Comparison of ENCODE assay signal across 1 cellular context in genomic region chr14:71956920-71957563, GRCh38.
A peak's percentile ranks its signal among the peaks of the same experiment; 100 is the strongest.
TF ChIP-seq lines count a peak whose summit lies in the region.

No MANE protein-coding gene starts in this region.

TF ChIP-seq in GM12878, 131 proteins besides CTCF, POLR2A, EP300 and RAD21 (continued from another document):
- TF ChIP-seq ATF3 (IDR thresholded peaks at IDR 0.05; ENCODE audit: borderline replicate concordance, extremely low read depth, low read depth, low read length) (no peak), BHLHE40 (IDR thresholded peaks at IDR 0.05; ENCODE audit: borderline replicate concordance in 1 of 2, low read depth in 2 of 2, low read length in 1 of 2) (peak; percentile 61 to 70; a peak in 3 of 4 replicates), ATF2 (IDR thresholded peaks at IDR 0.05; ENCODE audit: low read length) (peak; percentile 82; the same call in 1 of the 2 replicates), CHD2 (IDR thresholded peaks at IDR 0.05; ENCODE audit: borderline replicate concordance, low read depth, low read length) (0 out of 2 replicates have a peak, but pooled peaks have one; percentile 63), HDAC6 (IDR thresholded peaks at IDR 0.05; ENCODE audit: unreplicated experiment) (no peak), HDAC2 (IDR thresholded peaks at IDR 0.05) (no peak), MTA2 (IDR thresholded peaks at IDR 0.05; ENCODE audit: low read depth) (peak; percentile 98), MLLT1 (IDR thresholded peaks at IDR 0.05) (peak; percentile 83), RELB (IDR thresholded peaks at IDR 0.05; ENCODE audit: low read depth) (peak; percentile 99), RBBP5 (conservative IDR thresholded peaks at IDR 0.05) (no peak), YBX1 (IDR thresholded peaks at IDR 0.05) (no peak), HDGF (IDR thresholded peaks at IDR 0.05) (peak; percentile 91), HCFC1 (IDR thresholded peaks at IDR 0.05; ENCODE audit: low read length) (no peak), TAF1 (IDR thresholded peaks at IDR 0.05; ENCODE audit: borderline replicate concordance, low read depth, low read length) (no peak), IRF5 (IDR thresholded peaks at IDR 0.05; ENCODE audit: borderline replicate concordance) (no peak; the same call in 1 of the 2 replicates), MEF2B (IDR thresholded peaks at IDR 0.05; ENCODE audit: partially characterized antibody, poor library complexity, severe bottlenecking) (peak; percentile 88), PAX5 (IDR thresholded peaks at IDR 0.05; ENCODE audit: borderline replicate concordance, low read depth, low read length) (peak; percentile 88), FOS (IDR thresholded peaks at IDR 0.05; ENCODE audit: borderline replicate concordance, extremely low read depth, insufficient read length) (no peak), MXI1 (IDR thresholded peaks at IDR 0.05; ENCODE audit: low read depth, low read length) (no peak), SMARCA5 (IDR thresholded peaks at IDR 0.05) (no peak), IRF4 (IDR thresholded peaks at IDR 0.05; ENCODE audit: low read depth, low read length) (peak; percentile 99), TCF7 (IDR thresholded peaks at IDR 0.05; ENCODE audit: borderline replicate concordance) (no peak), RELA (IDR thresholded peaks at IDR 0.05; ENCODE audit: borderline replicate concordance, partially characterized antibody) (no peak), MAX (IDR thresholded peaks at IDR 0.05; ENCODE audit: low read depth, low read length) (no peak), NFYA (IDR thresholded peaks at IDR 0.05; ENCODE audit: borderline replicate concordance, low read depth, low read length) (no peak), ZBTB33 (IDR thresholded peaks at IDR 0.05) (no peak), JUNB (IDR thresholded peaks at IDR 0.05) (peak; percentile 94), SREBF2 (IDR thresholded peaks at IDR 0.05; ENCODE audit: low read length) (no peak), PAX8 (IDR thresholded peaks at IDR 0.05) (no peak), ZNF592 (IDR thresholded peaks at IDR 0.05) (no peak), BCLAF1 (IDR thresholded peaks at IDR 0.05) (no peak), TCF12 (IDR thresholded peaks at IDR 0.05; ENCODE audit: low read depth, low read length) (peak; percentile 81), CHD4 (IDR thresholded peaks at IDR 0.05) (no peak), SKIL (IDR thresholded peaks at IDR 0.05; ENCODE audit: low read depth, poor library complexity, severe bottlenecking) (peak; percentile 50), RCOR1 (conservative IDR thresholded peaks at IDR 0.05; ENCODE audit: low read depth, low read length) (0 out of 2 replicates have a peak, but pooled peaks have one; percentile 91), E2F8 (IDR thresholded peaks at IDR 0.05; ENCODE audit: low read depth, partially characterized antibody) (peak; percentile 52), POLR2AphosphoS5 (IDR thresholded peaks at IDR 0.05; ENCODE audit: low read length) (no peak), RFX5 (IDR thresholded peaks at IDR 0.05; ENCODE audit: low read depth, low read length) (no peak), KLF5 (IDR thresholded peaks at IDR 0.05; ENCODE audit: partially characterized antibody) (no peak)
